Comparison of ENCODE assay signal across 8 cellular contexts in genomic region chr19:39030854-39031367, GRCh38. TPM values are rescaled to one million over a fixed set of nuclear protein-coding genes. Genes with fewer than 3 reads are reported as not detected.
A peak's percentile ranks its signal among the peaks of the same experiment; 100 is the strongest.
DNase-seq lines count a peak whose midpoint lies in the region; ATAC-seq and TF ChIP-seq lines count a peak whose summit lies in the region.

No MANE protein-coding gene starts in this region.

- peaks cover 0 to 3% (median 0%) of the 10 kb centered on the region in 5 donors for H3K36me3 Mint-ChIP-seq in naive thymus-derived CD4-positive, alpha-beta T cell

- peaks cover 13% of the 10 kb centered on the region for H3K27me3 ChIP-seq in IMR-90 (ENCODE audit: control insufficient read depth, insufficient read depth, low read length)
- H3K27me3 ChIP-seq in naive thymus-derived CD4-positive, alpha-beta T cell (ENCODE audit: control insufficient read depth in 2 of 2, insufficient read depth in 2 of 2, low read length in 2 of 2) = peaks cover 0 to 4% of the 10 kb centered on the region in 2 donors

- H3K4me3 Mint-ChIP-seq in naive thymus-derived CD4-positive, alpha-beta T cell = peak overlapping the region; percentile 39 to 88 (median 66)

- no peak for TF ChIP-seq POLR2A in IMR-90 (IDR thresholded peaks at IDR 0.05; ENCODE audit: low read depth, low read length)

- H3K27me3 Mint-ChIP-seq in naive thymus-derived CD4-positive, alpha-beta T cell = peaks cover 0 to 42% (median 5%) of the 10 kb centered on the region in 5 donors

- H3K4me3 ChIP-seq in AG10803 (ENCODE audit: low read length) (peak overlapping the region; percentile 74), IMR-90 (ENCODE audit: insufficient read depth, low read depth, low read length) (no peak overlapping the region)
- peak overlapping the region; percentile 51 for H3K4me3 ChIP-seq in naive thymus-derived CD4-positive, alpha-beta T cell (ENCODE audit: low read length)

- no peaks in the 10 kb centered on the region for H3K9me1 ChIP-seq in IMR-90 (ENCODE audit: insufficient read depth, low read length)

- H4K8ac ChIP-seq in IMR-90 (ENCODE audit: low read depth in 2 of 2, low read length in 2 of 2) = no peak overlapping the region

- H3K9me3 ChIP-seq in IMR-90 (ENCODE audit: control insufficient read depth, insufficient read depth, low read length) = peaks cover 4% of the 10 kb centered on the region
- H3K9me3 ChIP-seq in naive thymus-derived CD4-positive, alpha-beta T cell (ENCODE audit: control insufficient read depth in 2 of 3, low read length in 3 of 3) = no peaks in the 10 kb centered on the region

- H3K23ac ChIP-seq in IMR-90 (ENCODE audit: low read depth, low read length) = no peak overlapping the region

- in situ Hi-C loops in IMR-90 (cut with MboI; ENCODE audit: low sequenced_read_pairs) = no loop called here

- no peak overlapping the region for H2BK20ac ChIP-seq in IMR-90 (ENCODE audit: low read depth, low read length)

- H3K4me1 ChIP-seq in IMR-90 (ENCODE audit: control insufficient read depth, insufficient read depth, low read length) = 0 out of 2 replicates have a peak, but pooled peaks cover 2% of the 10 kb centered on the region
- peaks cover 7 to 11% of the 10 kb centered on the region in 2 donors for H3K4me1 ChIP-seq in naive thymus-derived CD4-positive, alpha-beta T cell (ENCODE audit: control insufficient read depth in 2 of 2, insufficient read depth in 2 of 2, low read length in 2 of 2)

- 12% methylated on average over 5 of the region's 11 CpGs; no CpG with 5 or more reads in 1 of the 2 experiments for WGBS in IMR-90 (ENCODE audit: extremely low coverage in 2 of 2, insufficient read length in 1 of 2), 2 experiments

- POLR2A ChIA-PET in IMR-90 (lab: Charles Lee; ENCODE audit: unreplicated experiment) = no interaction called here
- POLR2A ChIA-PET in naive thymus-derived CD4-positive, alpha-beta T cell (lab: Charles Lee) = no interaction called here

- ATAC-seq in IMR-90 (ENCODE audit: low read depth) = no peak
- no peak for ATAC-seq in naive thymus-derived CD4-positive, alpha-beta T cell
- no peak for ATAC-seq in HG03025 (IDR thresholded peaks at IDR 0.05; ENCODE audit: low FRiP score, unreplicated experiment)
- no peak for ATAC-seq in HG03045 (IDR thresholded peaks at IDR 0.05; ENCODE audit: unreplicated experiment)
- ATAC-seq in GM21723 (IDR thresholded peaks at IDR 0.05; ENCODE audit: unreplicated experiment) = no peak

- TF ChIP-seq CTCF in AG10803 (conservative IDR thresholded peaks at IDR 0.05; ENCODE audit: low read length) (no peak), IMR-90 (conservative IDR thresholded peaks at IDR 0.05; ENCODE audit: low read depth, low read length) (no peak)

- H3K36me3 ChIP-seq in IMR-90 (ENCODE audit: control insufficient read depth, insufficient read depth, low read length) = no peaks in the 10 kb centered on the region
- H3K36me3 ChIP-seq in naive thymus-derived CD4-positive, alpha-beta T cell (ENCODE audit: control insufficient read depth in 2 of 3, insufficient read depth in 3 of 3, low read length in 3 of 3) = no peaks in the 10 kb centered on the region

- H3K27ac ChIP-seq in IMR-90 (ENCODE audit: insufficient read depth, low read length) (no peak overlapping the region), cingulate gyrus (ENCODE audit: low read depth, low read length) (peak overlapping the region; percentile 19)
- no peak overlapping the region for H3K27ac ChIP-seq in naive thymus-derived CD4-positive, alpha-beta T cell (ENCODE audit: low read depth, low read length)

- dilution Hi-C loops in IMR-90 (cut with HindIII; ENCODE audit: low sequenced_read_pairs, unreplicated experiment) = no loop called here

- no peak overlapping the region for H2AK9ac ChIP-seq in IMR-90 (replicated peaks; ENCODE audit: low read depth, low read length, poor library complexity)

- no peak overlapping the region for H3K9ac ChIP-seq in IMR-90 (ENCODE audit: low read depth, low read length)

- peak overlapping the region in 1 of 9 donors; percentile 59 for H3K27ac Mint-ChIP-seq in naive thymus-derived CD4-positive, alpha-beta T cell

- no peaks in the 10 kb centered on the region for H4K20me1 ChIP-seq in IMR-90 (ENCODE audit: insufficient read depth, low read length)

- H3K4me1 Mint-ChIP-seq in naive thymus-derived CD4-positive, alpha-beta T cell = peaks cover 0 to 10% (median 6%) of the 10 kb centered on the region in 7 donors

- no peak overlapping the region for H3K14ac ChIP-seq in IMR-90 (replicated peaks; ENCODE audit: low read depth, low read length)

- no peak overlapping the region for H3K56ac ChIP-seq in IMR-90 (ENCODE audit: extremely low read depth, insufficient read depth, low read length)

- no peak overlapping the region for H2BK5ac ChIP-seq in IMR-90 (ENCODE audit: low read depth, low read length, poor library complexity, severe bottlenecking)

- H4K5ac ChIP-seq in IMR-90 (ENCODE audit: low read depth, low read length) = no peak overlapping the region

- no peaks in the 10 kb centered on the region for H3K79me1 ChIP-seq in IMR-90 (ENCODE audit: low read depth in 1 of 2, low read length in 2 of 2)

- H2BK120ac ChIP-seq in IMR-90 (ENCODE audit: low read depth, low read length) = no peak overlapping the region

- CTCF ChIA-PET in IMR-90 (lab: Yijun Ruan, JAX) = no interaction called here
- CTCF ChIA-PET in naive thymus-derived CD4-positive, alpha-beta T cell (lab: Charles Lee) = no interaction called here

- intact Hi-C loops in IMR-90 (cut with micrococcal nuclease) = no loop called here
- intact Hi-C loops in naive thymus-derived CD4-positive, alpha-beta T cell (cut with micrococcal nuclease) = loop anchor here in 1 of 2 donors (2.0 kb wide), 1 partner anchor 42 kb away; no protein-coding TSS in a partner anchor
- intact Hi-C loops in posterior vena cava (cut with DNase I) = loop anchor here (5.0 kb wide), 2 partner anchors 54 to 1241 kb away; partner anchors contain the start of gene FBXO17 (in 1 of the 2)

- no peak for TF ChIP-seq RAD21 in IMR-90 (IDR thresholded peaks at IDR 0.05; ENCODE audit: low read length)

- H2BK15ac ChIP-seq in IMR-90 (ENCODE audit: low read depth, low read length) = no peak overlapping the region

- no TSS peak for BruUV-seq in IMR-90 (replicated peaks; lab: Mats Ljungman, UMichigan)

- peaks cover 0 to 5% (median 0%) of the 10 kb centered on the region in 11 donors for H3K9me3 Mint-ChIP-seq in naive thymus-derived CD4-positive, alpha-beta T cell

- no peak overlapping the region for H2AK5ac ChIP-seq in IMR-90 (ENCODE audit: low read depth, low read length)

- no peak for DNase-seq in AG10803 (ENCODE audit: low read depth)
- DNase-seq in IMR-90 = no peak
- no peak for DNase-seq in naive thymus-derived CD4-positive, alpha-beta T cell
- no peak for DNase-seq in posterior vena cava (ENCODE audit: low spot score)

- no peak overlapping the region for H3K18ac ChIP-seq in IMR-90 (ENCODE audit: low read depth, low read length)

- H3K4ac ChIP-seq in IMR-90 (ENCODE audit: low read depth, low read length) = no peak overlapping the region

- H2AFZ ChIP-seq in IMR-90 (replicated peaks; ENCODE audit: low read length, poor library complexity) = peak overlapping the region; percentile 16

- H4K91ac ChIP-seq in IMR-90 (ENCODE audit: insufficient read depth, low read depth, low read length) = no peak overlapping the region

- H3K4me2 ChIP-seq in IMR-90 (ENCODE audit: low read depth, low read length) = peak overlapping the region; percentile 89; the same call in 1 of the 2 replicates

TF ChIP-seq in IMR-90, 13 proteins besides CTCF, POLR2A, EP300 and RAD21 (continues in another document):
- TF ChIP-seq SMC3 (IDR thresholded peaks at IDR 0.05; ENCODE audit: low read depth, low read length) = no peak
- TF ChIP-seq USF2 (IDR thresholded peaks at IDR 0.05; ENCODE audit: low read depth, low read length) = no peak
- no peak for TF ChIP-seq BHLHE40 (IDR thresholded peaks at IDR 0.05; ENCODE audit: low read depth, low read length)
- TF ChIP-seq ELK1 (IDR thresholded peaks at IDR 0.05; ENCODE audit: borderline replicate concordance, low read depth, low read length) = no peak
- no peak for TF ChIP-seq RCOR1 (IDR thresholded peaks at IDR 0.05; ENCODE audit: insufficient replicate concordance, low read length)

RNA-seq across cellular contexts. Expression of gene FBXO27, which starts 1.4 kb away (rescaled TPM):
- total RNA-seq in IMR-90 (2012; rRNA removed) = under 0.01 and 0.18 TPM in 2 replicates
- polyA plus RNA-seq in IMR-90 (2012; rRNA removed) = 0.50 and 0.57 TPM in 2 replicates
- 0.37 and 0.64 TPM in 2 replicates for polyA plus RNA-seq in IMR-90 (2012; cell fraction: cytosol; rRNA removed)
- polyA plus RNA-seq in IMR-90 (2012; cell fraction: nucleus; rRNA removed; ENCODE audit: low replicate concordance) = 0.23 and 0.41 TPM in 2 replicates
- total RNA-seq in naive thymus-derived CD4-positive, alpha-beta T cell = under 1 TPM in 3 of 5 experiments, not detected in 2; 0.35 to 0.48 (median 0.39) TPM
- not detected for polyA plus RNA-seq in naive thymus-derived CD4-positive, alpha-beta T cell
- total RNA-seq in posterior vena cava = 10 to 100 TPM in 1 of 2 donors, 1 to 10 TPM in 1; 8.5 to 10.0 TPM

RNA-seq across cellular contexts. Expression of gene ACP7, which starts 53.3 kb away (rescaled TPM):
- total RNA-seq in IMR-90 (2012; rRNA removed) = not detected in 2 replicates
- polyA plus RNA-seq in IMR-90 (2012; rRNA removed) = not detected in 2 replicates
- polyA plus RNA-seq in IMR-90 (2012; cell fraction: cytosol; rRNA removed) = not detected in 2 replicates
- 0.04 and 0.05 TPM in 2 replicates for polyA plus RNA-seq in IMR-90 (2012; cell fraction: nucleus; rRNA removed; ENCODE audit: low replicate concordance)
- total RNA-seq in naive thymus-derived CD4-positive, alpha-beta T cell = not detected
- not detected for polyA plus RNA-seq in naive thymus-derived CD4-positive, alpha-beta T cell
- not detected for total RNA-seq in posterior vena cava

RNA-seq across cellular contexts. Expression of gene FBXO17, which starts 55.4 kb away (rescaled TPM):
- total RNA-seq in IMR-90 (2012; rRNA removed) (10.8 and 11.9 TPM in 2 replicates), posterior vena cava (10 to 100 TPM; 17.4 to 23.0 TPM)
- polyA plus RNA-seq in IMR-90 (2012; rRNA removed) = 20.7 and 22.6 TPM in 2 replicates
- polyA plus RNA-seq in IMR-90 (2012; cell fraction: cytosol; rRNA removed) = 22.8 and 28.6 TPM in 2 replicates
- 43.7 and 78.5 TPM in 2 replicates for polyA plus RNA-seq in IMR-90 (2012; cell fraction: nucleus; rRNA removed; ENCODE audit: low replicate concordance)
- total RNA-seq in naive thymus-derived CD4-positive, alpha-beta T cell = not detected
- polyA plus RNA-seq in naive thymus-derived CD4-positive, alpha-beta T cell = not detected

Comparison
In these comparisons a context has a peak if more than half of its experiments do, and no peak if none do; other contexts are left out.
1. RNA of gene FBXO17, which starts 55.4 kb away (total RNA-seq): 17.4 to 23.0 TPM in posterior vena cava and 10.8 to 11.9 TPM in IMR-90; not detected in naive thymus-derived CD4-positive, alpha-beta T cell; every median in the first group is over 10 times any median in the second.